In the genomic region with DNA sequence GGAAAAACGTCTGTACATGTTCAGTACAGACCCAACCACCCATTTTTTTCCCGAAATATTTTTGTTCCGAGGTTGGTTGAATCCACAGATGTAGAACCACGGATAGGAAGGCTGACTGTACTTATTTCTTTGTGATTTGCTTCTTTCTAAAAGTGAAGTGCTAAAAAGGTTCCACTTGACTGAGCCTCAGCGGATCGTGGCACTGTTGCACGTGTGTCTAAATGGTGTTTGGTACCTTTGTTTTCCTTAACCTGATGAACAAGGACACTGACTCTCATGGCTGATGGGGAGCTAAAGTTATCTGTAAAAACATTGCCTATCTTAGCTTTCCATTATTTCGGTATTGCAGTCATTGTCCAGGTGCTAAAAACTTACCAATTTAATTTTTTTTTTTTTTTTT, we compare ENCODE assay signal across 24 cellular contexts. TPM values are rescaled to one million over a fixed set of nuclear protein-coding genes. Genes with fewer than 3 reads are reported as not detected.
DNase-seq lines count a peak whose midpoint lies in the region; ATAC-seq and TF ChIP-seq lines count a peak whose summit lies in the region.
"Had no signal": no experiment of that assay in that cellular context is flagged by ENCODE, and none has a peak within 500 bp of the region (broad histone marks: within the 10 kb centered on the region; RNA-seq: fewer than 3 reads in every experiment).

No MANE protein-coding gene starts in this region.

- H3K9ac ChIP-seq in BLaER1 (no peak overlapping the region), SU-DHL-6 (ENCODE audit: low read length) (no peak overlapping the region)
- H3K9ac ChIP-seq: GM23248 had no signal

- H3K36me3 ChIP-seq in BLaER1 (peaks cover 19% of the 10 kb centered on the region), SU-DHL-6 (ENCODE audit: low read length) (no peaks in the 10 kb centered on the region)
- H3K36me3 ChIP-seq: SJCRH30 had no signal

- H3K4me3 ChIP-seq in BLaER1 (no peak overlapping the region), SU-DHL-6 (ENCODE audit: insufficient read depth, low read length, poor library complexity, severe bottlenecking) (no peak overlapping the region), dorsolateral prefrontal cortex (no peak overlapping the region)
- H3K4me3 ChIP-seq: GM23248, K562, PC-9, SJCRH30 had no signal

- H3K9me2 ChIP-seq in SU-DHL-6 (replicated peaks; ENCODE audit: insufficient read depth, low read length): no peaks in the 10 kb centered on the region

- H4K20me1 ChIP-seq in BLaER1: no peaks in the 10 kb centered on the region
- no peaks in the 10 kb centered on the region for H4K20me1 ChIP-seq in SU-DHL-6 (ENCODE audit: low read depth, low read length)

- H3K4me2 ChIP-seq in BLaER1: peak overlapping the region; percentile 42
- peak overlapping the region; percentile 8 for H3K4me2 ChIP-seq in SU-DHL-6 (ENCODE audit: low read depth, low read length, poor library complexity, severe bottlenecking)
- H3K4me2 ChIP-seq: PC-9 had no signal

- H3K27me3 ChIP-seq in BLaER1 (no peaks in the 10 kb centered on the region), SU-DHL-6 (ENCODE audit: low read length) (no peaks in the 10 kb centered on the region), dorsolateral prefrontal cortex (no peaks in the 10 kb centered on the region)
- H3K27me3 ChIP-seq: BE2C, SJCRH30 had no signal

- H3K9me3 ChIP-seq in BLaER1: no peaks in the 10 kb centered on the region
- H3K9me3 ChIP-seq in SU-DHL-6 (ENCODE audit: insufficient read depth, low read length): no peaks in the 10 kb centered on the region
- H3K9me3 ChIP-seq: BE2C, SJCRH30 had no signal

- TF ChIP-seq CTCF in SU-DHL-6 (IDR thresholded peaks at IDR 0.05; ENCODE audit: insufficient read depth, low read length, poor library complexity, severe bottlenecking) (no peak), dorsolateral prefrontal cortex (IDR thresholded peaks at IDR 0.05 in 54 of 56, conservative IDR thresholded peaks at IDR 0.05 in 2 of 56; ENCODE audit: low read depth in 1 of 56, partially characterized antibody in 56 of 56) (no peak)

- H2AFZ ChIP-seq in SU-DHL-6 (ENCODE audit: low read depth, low read length, severe bottlenecking): no peak overlapping the region
- H2AFZ ChIP-seq: GM23248, PC-9 had no signal

- no peak overlapping the region for H3K27ac ChIP-seq in BLaER1
- no peak overlapping the region for H3K27ac ChIP-seq in SU-DHL-6 (ENCODE audit: low read depth, low read length)
- H3K27ac ChIP-seq in dorsolateral prefrontal cortex: no peak overlapping the region
- H3K27ac ChIP-seq: GM23248, PC-9, SJCRH30 had no signal

- H3F3A ChIP-seq in SU-DHL-6 (ENCODE audit: insufficient read depth): peaks cover 3% of the 10 kb centered on the region; the same call in 1 of the 2 replicates

- peak; percentile 10 for DNase-seq in DMS79 treated with DMSO at 0.1 percent for 48 hours (lab: John Stamatoyannopoulos, UW)
- DNase-seq in DMS79 (lab: John Stamatoyannopoulos, UW): no peak
- peak; percentile 49 for DNase-seq in NAMALWA (ENCODE audit: low spot score)
- DNase-seq in dorsolateral prefrontal cortex: no peak
- DNase-seq: 8988T; ACHN; BE2C; CD4-positive, CD25-positive, alpha-beta regulatory T cell; DMS153; GM23248; H7; MV-4-11; NCI-H1105 treated with DMSO at 0.1 percent for 48 hours; NCI-H146; NCI-H2081; PC-9; SJCRH30; T-cell had no signal

- H3K79me2 ChIP-seq in SU-DHL-6 (ENCODE audit: insufficient read depth, low read length): no peaks in the 10 kb centered on the region

- ATAC-seq in GM18868 (IDR thresholded peaks at IDR 0.05; ENCODE audit: unreplicated experiment) (no peak), GM18907 (IDR thresholded peaks at IDR 0.05; ENCODE audit: unreplicated experiment) (no peak)
- ATAC-seq: K562, Right ventricle myocardium inferior, T-cell had no signal

- intact Hi-C loops in dorsolateral prefrontal cortex (cut with DNase I): loop anchor here (5.0 to 10.0 kb wide), 3 partner anchors 88 to 610 kb away; no protein-coding TSS in a partner anchor

- H3K4me1 ChIP-seq in BLaER1: peaks cover 24% of the 10 kb centered on the region
- H3K4me1 ChIP-seq: SJCRH30 had no signal

RNA-seq across cellular contexts. Expression of gene BPHL, which starts 6.2 kb away (rescaled TPM):
- total RNA-seq in dorsolateral prefrontal cortex: 10 to 100 TPM; 13.6 to 41.1 (median 26.1) TPM

RNA-seq across cellular contexts. Expression of gene TUBB2A, which starts 32.7 kb away (rescaled TPM):
- total RNA-seq in dorsolateral prefrontal cortex: 100 to 1,000 TPM; 207 to 859 (median 516) TPM

RNA-seq across cellular contexts. Expression of gene RIPK1, which starts 56.4 kb away (rescaled TPM):
- total RNA-seq in dorsolateral prefrontal cortex: 10 to 100 TPM in 92 of 120 experiments, 1 to 10 TPM in 28; 6.5 to 17.9 (median 11.1) TPM

Comparison
In these comparisons a context has a peak if more than half of its experiments do, and no peak if none do; other contexts are left out.
1. DNase-seq: peak in DMS79 treated with DMSO at 0.1 percent for 48 hours (single experiment) and NAMALWA (single experiment); none in DMS79 (single experiment) and dorsolateral prefrontal cortex (0 of 10).